1 cellular context compared by ENCODE assay signal in the genomic region with DNA sequence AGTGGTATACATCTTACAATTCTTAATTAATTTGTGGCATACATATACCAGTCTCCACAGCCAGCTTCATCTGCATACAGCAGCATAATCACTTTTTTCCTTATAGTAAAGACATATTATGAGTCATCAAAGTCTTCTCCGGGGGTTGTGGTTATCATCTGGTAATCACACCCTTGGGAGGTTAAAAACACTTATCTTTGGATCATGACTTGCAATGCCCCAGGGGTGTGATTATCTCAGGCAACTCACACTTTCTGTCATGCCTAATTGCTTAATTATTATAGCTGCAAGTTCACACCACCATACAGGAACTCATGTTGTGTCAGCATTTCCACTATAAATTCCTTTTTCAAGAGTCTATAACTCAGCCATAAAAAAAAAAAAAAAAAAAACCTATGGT.
TF ChIP-seq lines count a peak whose summit lies in the region.

No MANE protein-coding gene starts in this region.

TF ChIP-seq in K562, 482 proteins besides CTCF, POLR2A, EP300 and RAD21 (continued from another document and continues in another):
- TF ChIP-seq, protein P1, sequence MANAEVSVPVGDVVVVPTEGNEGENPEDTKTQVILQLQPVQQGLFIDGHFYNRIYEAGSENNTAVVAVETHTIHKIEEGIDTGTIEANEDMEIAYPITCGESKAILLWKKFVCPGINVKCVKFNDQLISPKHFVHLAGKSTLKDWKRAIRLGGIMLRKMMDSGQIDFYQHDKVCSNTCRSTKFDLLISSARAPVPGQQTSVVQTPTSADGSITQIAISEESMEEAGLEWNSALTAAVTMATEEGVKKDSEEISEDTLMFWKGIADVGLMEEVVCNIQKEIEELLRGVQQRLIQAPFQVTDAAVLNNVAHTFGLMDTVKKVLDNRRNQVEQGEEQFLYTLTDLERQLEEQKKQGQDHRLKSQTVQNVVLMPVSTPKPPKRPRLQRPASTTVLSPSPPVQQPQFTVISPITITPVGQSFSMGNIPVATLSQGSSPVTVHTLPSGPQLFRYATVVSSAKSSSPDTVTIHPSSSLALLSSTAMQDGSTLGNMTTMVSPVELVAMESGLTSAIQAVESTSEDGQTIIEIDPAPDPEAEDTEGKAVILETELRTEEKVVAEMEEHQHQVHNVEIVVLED (CRISPR knock-in tag; IDR thresholded peaks at IDR 0.05), result no peak
- TF ChIP-seq, protein P2, sequence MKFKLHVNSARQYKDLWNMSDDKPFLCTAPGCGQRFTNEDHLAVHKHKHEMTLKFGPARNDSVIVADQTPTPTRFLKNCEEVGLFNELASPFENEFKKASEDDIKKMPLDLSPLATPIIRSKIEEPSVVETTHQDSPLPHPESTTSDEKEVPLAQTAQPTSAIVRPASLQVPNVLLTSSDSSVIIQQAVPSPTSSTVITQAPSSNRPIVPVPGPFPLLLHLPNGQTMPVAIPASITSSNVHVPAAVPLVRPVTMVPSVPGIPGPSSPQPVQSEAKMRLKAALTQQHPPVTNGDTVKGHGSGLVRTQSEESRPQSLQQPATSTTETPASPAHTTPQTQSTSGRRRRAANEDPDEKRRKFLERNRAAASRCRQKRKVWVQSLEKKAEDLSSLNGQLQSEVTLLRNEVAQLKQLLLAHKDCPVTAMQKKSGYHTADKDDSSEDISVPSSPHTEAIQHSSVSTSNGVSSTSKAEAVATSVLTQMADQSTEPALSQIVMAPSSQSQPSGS (CRISPR knock-in tag; IDR thresholded peaks at IDR 0.05), result no peak
- peak; percentile 63 for TF ChIP-seq CBFA2T2 (conservative IDR thresholded peaks at IDR 0.05)
- TF ChIP-seq, protein P3, sequence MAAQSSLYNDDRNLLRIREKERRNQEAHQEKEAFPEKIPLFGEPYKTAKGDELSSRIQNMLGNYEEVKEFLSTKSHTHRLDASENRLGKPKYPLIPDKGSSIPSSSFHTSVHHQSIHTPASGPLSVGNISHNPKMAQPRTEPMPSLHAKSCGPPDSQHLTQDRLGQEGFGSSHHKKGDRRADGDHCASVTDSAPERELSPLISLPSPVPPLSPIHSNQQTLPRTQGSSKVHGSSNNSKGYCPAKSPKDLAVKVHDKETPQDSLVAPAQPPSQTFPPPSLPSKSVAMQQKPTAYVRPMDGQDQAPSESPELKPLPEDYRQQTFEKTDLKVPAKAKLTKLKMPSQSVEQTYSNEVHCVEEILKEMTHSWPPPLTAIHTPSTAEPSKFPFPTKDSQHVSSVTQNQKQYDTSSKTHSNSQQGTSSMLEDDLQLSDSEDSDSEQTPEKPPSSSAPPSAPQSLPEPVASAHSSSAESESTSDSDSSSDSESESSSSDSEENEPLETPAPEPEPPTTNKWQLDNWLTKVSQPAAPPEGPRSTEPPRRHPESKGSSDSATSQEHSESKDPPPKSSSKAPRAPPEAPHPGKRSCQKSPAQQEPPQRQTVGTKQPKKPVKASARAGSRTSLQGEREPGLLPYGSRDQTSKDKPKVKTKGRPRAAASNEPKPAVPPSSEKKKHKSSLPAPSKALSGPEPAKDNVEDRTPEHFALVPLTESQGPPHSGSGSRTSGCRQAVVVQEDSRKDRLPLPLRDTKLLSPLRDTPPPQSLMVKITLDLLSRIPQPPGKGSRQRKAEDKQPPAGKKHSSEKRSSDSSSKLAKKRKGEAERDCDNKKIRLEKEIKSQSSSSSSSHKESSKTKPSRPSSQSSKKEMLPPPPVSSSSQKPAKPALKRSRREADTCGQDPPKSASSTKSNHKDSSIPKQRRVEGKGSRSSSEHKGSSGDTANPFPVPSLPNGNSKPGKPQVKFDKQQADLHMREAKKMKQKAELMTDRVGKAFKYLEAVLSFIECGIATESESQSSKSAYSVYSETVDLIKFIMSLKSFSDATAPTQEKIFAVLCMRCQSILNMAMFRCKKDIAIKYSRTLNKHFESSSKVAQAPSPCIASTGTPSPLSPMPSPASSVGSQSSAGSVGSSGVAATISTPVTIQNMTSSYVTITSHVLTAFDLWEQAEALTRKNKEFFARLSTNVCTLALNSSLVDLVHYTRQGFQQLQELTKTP (IDR thresholded peaks at IDR 0.05; ENCODE audit: low read depth in 1 of 2, partially characterized antibody in 2 of 2), result no peak
- TF ChIP-seq SAFB2 (IDR thresholded peaks at IDR 0.05; ENCODE audit: borderline replicate concordance, low read depth, low read length, severe bottlenecking), result no peak
- TF ChIP-seq, protein P4, sequence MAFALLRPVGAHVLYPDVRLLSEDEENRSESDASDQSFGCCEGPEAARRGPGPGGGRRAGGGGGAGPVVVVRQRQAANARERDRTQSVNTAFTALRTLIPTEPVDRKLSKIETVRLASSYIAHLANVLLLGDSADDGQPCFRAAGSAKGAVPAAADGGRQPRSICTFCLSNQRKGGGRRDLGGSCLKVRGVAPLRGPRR (CRISPR knock-in tag; IDR thresholded peaks at IDR 0.05), result no peak
- TF ChIP-seq GABPB1 (CRISPR knock-in tag; IDR thresholded peaks at IDR 0.05), result no peak
- TF ChIP-seq CHCHD3 (CRISPR knock-in tag; IDR thresholded peaks at IDR 0.05), result no peak
- no peak for TF ChIP-seq ZNF197 (CRISPR knock-in tag; IDR thresholded peaks at IDR 0.05; ENCODE audit: low read depth)
- no peak for TF ChIP-seq BCOR (IDR thresholded peaks at IDR 0.05)
- TF ChIP-seq CBFB (CRISPR knock-in tag; IDR thresholded peaks at IDR 0.05), result no peak
- peak; percentile 84 for TF ChIP-seq ZNF316 (IDR thresholded peaks at IDR 0.05)
- TF ChIP-seq CTBP1 (IDR thresholded peaks at IDR 0.05; ENCODE audit: borderline replicate concordance), result peak; percentile 28; the same call in 1 of the 2 replicates
- TF ChIP-seq, protein P5, sequence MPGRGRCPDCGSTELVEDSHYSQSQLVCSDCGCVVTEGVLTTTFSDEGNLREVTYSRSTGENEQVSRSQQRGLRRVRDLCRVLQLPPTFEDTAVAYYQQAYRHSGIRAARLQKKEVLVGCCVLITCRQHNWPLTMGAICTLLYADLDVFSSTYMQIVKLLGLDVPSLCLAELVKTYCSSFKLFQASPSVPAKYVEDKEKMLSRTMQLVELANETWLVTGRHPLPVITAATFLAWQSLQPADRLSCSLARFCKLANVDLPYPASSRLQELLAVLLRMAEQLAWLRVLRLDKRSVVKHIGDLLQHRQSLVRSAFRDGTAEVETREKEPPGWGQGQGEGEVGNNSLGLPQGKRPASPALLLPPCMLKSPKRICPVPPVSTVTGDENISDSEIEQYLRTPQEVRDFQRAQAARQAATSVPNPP (IDR thresholded peaks at IDR 0.05; ENCODE audit: borderline replicate concordance, insufficient read depth, insufficient read length), result no peak
- no peak for TF ChIP-seq CBX8 (IDR thresholded peaks at IDR 0.05; ENCODE audit: borderline replicate concordance, extremely low read depth, low read depth, low read length, poor library complexity, severe bottlenecking)
- peak; percentile 91 for TF ChIP-seq NFE2 (IDR thresholded peaks at IDR 0.05; ENCODE audit: low read depth)
- TF ChIP-seq SMAD1 (IDR thresholded peaks at IDR 0.05; ENCODE audit: low read depth, low read length, partially characterized antibody), result no peak
- no peak for TF ChIP-seq ZNF143 (CRISPR knock-in tag; IDR thresholded peaks at IDR 0.05)
- TF ChIP-seq CXXC5 (CRISPR knock-in tag; IDR thresholded peaks at IDR 0.05), result no peak
- TF ChIP-seq, protein P6, sequence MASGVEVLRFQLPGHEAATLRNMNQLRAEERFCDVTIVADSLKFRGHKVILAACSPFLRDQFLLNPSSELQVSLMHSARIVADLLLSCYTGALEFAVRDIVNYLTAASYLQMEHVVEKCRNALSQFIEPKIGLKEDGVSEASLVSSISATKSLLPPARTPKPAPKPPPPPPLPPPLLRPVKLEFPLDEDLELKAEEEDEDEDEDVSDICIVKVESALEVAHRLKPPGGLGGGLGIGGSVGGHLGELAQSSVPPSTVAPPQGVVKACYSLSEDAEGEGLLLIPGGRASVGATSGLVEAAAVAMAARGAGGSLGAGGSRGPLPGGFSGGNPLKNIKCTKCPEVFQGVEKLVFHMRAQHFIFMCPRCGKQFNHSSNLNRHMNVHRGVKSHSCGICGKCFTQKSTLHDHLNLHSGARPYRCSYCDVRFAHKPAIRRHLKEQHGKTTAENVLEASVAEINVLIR (CRISPR knock-in tag; IDR thresholded peaks at IDR 0.05), result no peak
- TF ChIP-seq JUN (IDR thresholded peaks at IDR 0.05; ENCODE audit: borderline replicate concordance, low read depth, low read length), result peak; percentile 78
- TF ChIP-seq JUN (CRISPR knock-in tag; IDR thresholded peaks at IDR 0.05; ENCODE audit: borderline replicate concordance), result no peak
- 0 out of 2 replicates have a peak, but pooled peaks have one; percentile 26 for TF ChIP-seq BHLHE40 (IDR thresholded peaks at IDR 0.05; ENCODE audit: low read length)
- TF ChIP-seq RCOR1 (IDR thresholded peaks at IDR 0.05; ENCODE audit: borderline replicate concordance in 1 of 2, low read depth in 2 of 2, low read length in 2 of 2), result peak in 1 of 2 experiments; percentile 74; a peak in 1 of 4 replicates
- no peak for TF ChIP-seq SPI1 (IDR thresholded peaks at IDR 0.05; ENCODE audit: borderline replicate concordance, low read depth, low read length)
- TF ChIP-seq ZNF408 (CRISPR knock-in tag; IDR thresholded peaks at IDR 0.05; ENCODE audit: low read depth), result no peak
- no peak for TF ChIP-seq ZNF780A (CRISPR knock-in tag; IDR thresholded peaks at IDR 0.05)
- TF ChIP-seq, protein P7, sequence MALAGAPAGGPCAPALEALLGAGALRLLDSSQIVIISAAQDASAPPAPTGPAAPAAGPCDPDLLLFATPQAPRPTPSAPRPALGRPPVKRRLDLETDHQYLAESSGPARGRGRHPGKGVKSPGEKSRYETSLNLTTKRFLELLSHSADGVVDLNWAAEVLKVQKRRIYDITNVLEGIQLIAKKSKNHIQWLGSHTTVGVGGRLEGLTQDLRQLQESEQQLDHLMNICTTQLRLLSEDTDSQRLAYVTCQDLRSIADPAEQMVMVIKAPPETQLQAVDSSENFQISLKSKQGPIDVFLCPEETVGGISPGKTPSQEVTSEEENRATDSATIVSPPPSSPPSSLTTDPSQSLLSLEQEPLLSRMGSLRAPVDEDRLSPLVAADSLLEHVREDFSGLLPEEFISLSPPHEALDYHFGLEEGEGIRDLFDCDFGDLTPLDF (CRISPR knock-in tag; IDR thresholded peaks at IDR 0.05), result no peak
- no peak for TF ChIP-seq ERF (CRISPR knock-in tag; IDR thresholded peaks at IDR 0.05)
- no peak for TF ChIP-seq ZNF239 (CRISPR knock-in tag; IDR thresholded peaks at IDR 0.05)
- no peak for TF ChIP-seq ZNF384 (IDR thresholded peaks at IDR 0.05; ENCODE audit: low read depth, low read length)
- no peak for TF ChIP-seq ASH1L (IDR thresholded peaks at IDR 0.05; ENCODE audit: borderline replicate concordance, low read depth, partially characterized antibody)
- TF ChIP-seq SMARCC2 (IDR thresholded peaks at IDR 0.05; ENCODE audit: low read depth), result peak; percentile 73
- 0 out of 2 replicates have a peak, but pooled peaks have one; percentile 34 for TF ChIP-seq HDAC2 (IDR thresholded peaks at IDR 0.05)
- TF ChIP-seq, protein P8, sequence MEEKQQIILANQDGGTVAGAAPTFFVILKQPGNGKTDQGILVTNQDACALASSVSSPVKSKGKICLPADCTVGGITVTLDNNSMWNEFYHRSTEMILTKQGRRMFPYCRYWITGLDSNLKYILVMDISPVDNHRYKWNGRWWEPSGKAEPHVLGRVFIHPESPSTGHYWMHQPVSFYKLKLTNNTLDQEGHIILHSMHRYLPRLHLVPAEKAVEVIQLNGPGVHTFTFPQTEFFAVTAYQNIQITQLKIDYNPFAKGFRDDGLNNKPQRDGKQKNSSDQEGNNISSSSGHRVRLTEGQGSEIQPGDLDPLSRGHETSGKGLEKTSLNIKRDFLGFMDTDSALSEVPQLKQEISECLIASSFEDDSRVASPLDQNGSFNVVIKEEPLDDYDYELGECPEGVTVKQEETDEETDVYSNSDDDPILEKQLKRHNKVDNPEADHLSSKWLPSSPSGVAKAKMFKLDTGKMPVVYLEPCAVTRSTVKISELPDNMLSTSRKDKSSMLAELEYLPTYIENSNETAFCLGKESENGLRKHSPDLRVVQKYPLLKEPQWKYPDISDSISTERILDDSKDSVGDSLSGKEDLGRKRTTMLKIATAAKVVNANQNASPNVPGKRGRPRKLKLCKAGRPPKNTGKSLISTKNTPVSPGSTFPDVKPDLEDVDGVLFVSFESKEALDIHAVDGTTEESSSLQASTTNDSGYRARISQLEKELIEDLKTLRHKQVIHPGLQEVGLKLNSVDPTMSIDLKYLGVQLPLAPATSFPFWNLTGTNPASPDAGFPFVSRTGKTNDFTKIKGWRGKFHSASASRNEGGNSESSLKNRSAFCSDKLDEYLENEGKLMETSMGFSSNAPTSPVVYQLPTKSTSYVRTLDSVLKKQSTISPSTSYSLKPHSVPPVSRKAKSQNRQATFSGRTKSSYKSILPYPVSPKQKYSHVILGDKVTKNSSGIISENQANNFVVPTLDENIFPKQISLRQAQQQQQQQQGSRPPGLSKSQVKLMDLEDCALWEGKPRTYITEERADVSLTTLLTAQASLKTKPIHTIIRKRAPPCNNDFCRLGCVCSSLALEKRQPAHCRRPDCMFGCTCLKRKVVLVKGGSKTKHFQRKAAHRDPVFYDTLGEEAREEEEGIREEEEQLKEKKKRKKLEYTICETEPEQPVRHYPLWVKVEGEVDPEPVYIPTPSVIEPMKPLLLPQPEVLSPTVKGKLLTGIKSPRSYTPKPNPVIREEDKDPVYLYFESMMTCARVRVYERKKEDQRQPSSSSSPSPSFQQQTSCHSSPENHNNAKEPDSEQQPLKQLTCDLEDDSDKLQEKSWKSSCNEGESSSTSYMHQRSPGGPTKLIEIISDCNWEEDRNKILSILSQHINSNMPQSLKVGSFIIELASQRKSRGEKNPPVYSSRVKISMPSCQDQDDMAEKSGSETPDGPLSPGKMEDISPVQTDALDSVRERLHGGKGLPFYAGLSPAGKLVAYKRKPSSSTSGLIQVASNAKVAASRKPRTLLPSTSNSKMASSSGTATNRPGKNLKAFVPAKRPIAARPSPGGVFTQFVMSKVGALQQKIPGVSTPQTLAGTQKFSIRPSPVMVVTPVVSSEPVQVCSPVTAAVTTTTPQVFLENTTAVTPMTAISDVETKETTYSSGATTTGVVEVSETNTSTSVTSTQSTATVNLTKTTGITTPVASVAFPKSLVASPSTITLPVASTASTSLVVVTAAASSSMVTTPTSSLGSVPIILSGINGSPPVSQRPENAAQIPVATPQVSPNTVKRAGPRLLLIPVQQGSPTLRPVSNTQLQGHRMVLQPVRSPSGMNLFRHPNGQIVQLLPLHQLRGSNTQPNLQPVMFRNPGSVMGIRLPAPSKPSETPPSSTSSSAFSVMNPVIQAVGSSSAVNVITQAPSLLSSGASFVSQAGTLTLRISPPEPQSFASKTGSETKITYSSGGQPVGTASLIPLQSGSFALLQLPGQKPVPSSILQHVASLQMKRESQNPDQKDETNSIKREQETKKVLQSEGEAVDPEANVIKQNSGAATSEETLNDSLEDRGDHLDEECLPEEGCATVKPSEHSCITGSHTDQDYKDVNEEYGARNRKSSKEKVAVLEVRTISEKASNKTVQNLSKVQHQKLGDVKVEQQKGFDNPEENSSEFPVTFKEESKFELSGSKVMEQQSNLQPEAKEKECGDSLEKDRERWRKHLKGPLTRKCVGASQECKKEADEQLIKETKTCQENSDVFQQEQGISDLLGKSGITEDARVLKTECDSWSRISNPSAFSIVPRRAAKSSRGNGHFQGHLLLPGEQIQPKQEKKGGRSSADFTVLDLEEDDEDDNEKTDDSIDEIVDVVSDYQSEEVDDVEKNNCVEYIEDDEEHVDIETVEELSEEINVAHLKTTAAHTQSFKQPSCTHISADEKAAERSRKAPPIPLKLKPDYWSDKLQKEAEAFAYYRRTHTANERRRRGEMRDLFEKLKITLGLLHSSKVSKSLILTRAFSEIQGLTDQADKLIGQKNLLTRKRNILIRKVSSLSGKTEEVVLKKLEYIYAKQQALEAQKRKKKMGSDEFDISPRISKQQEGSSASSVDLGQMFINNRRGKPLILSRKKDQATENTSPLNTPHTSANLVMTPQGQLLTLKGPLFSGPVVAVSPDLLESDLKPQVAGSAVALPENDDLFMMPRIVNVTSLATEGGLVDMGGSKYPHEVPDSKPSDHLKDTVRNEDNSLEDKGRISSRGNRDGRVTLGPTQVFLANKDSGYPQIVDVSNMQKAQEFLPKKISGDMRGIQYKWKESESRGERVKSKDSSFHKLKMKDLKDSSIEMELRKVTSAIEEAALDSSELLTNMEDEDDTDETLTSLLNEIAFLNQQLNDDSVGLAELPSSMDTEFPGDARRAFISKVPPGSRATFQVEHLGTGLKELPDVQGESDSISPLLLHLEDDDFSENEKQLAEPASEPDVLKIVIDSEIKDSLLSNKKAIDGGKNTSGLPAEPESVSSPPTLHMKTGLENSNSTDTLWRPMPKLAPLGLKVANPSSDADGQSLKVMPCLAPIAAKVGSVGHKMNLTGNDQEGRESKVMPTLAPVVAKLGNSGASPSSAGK (IDR thresholded peaks at IDR 0.05), result no peak
